ENCODE assay signal across 1 cellular context in genomic region chr1:12148958-12149790, GRCh38.
TF ChIP-seq lines count a peak whose summit lies in the region.

No MANE protein-coding gene starts in this region.

TF ChIP-seq in K562, 482 proteins besides CTCF, POLR2A, EP300 and RAD21 (continued from another document):
- no peak for TF ChIP-seq ARID3B (CRISPR knock-in tag; IDR thresholded peaks at IDR 0.05; ENCODE audit: borderline replicate concordance)
TF ChIP-seq in K562: peak in this region for 18.
